In the genomic region with DNA sequence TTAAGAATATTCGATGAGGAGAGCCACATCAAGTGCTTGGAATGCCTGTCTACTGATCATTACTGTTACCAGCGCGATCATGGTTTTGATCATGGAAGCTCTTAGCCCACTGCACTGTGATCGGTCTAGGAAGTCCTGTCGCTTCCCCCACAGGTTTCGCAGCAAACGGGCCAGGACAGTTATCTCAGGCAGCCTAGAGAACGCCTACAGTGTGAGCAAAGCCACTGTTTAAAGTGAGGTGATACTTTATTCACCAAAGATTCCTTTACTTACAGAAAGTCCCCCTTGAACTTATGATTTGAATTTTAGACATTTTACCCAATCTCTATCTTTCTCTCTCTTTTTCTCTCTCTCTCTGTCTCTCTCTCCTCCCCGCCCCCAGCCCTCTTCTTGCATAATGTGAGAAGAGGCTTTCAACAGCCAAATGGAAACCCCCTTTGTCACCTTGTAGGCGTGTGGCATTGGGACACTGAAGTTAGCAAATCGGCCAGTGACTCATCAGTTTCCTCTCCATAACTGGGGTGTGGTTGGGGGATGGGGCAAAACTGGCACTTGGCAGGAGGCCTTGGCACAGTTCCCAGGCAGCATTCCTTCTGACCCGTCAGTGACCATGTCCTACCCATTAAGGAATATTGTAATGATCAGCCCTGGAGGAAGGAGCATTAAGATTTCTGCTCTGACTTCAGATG, we compare ENCODE assay signal across 8 cellular contexts.
DNase-seq lines count a peak whose midpoint lies in the region; ATAC-seq and TF ChIP-seq lines count a peak whose summit lies in the region.

No MANE protein-coding gene starts in this region.

- peak overlapping the region; percentile 91 for H3K27ac Mint-ChIP-seq in activated T-helper 17 cell treated with anti-CD3 and anti-CD28 coated beads, Interleukin-2, amount 50 U/mL, for 72 hours

- no peaks in the 10 kb centered on the region for H3K27me3 Mint-ChIP-seq in activated T-helper 17 cell treated with anti-CD3 and anti-CD28 coated beads, Interleukin-2, amount 50 U/mL, for 72 hours

- peak overlapping the region; percentile 70 for H3K27ac ChIP-seq in upper lobe of right lung

- H3K27me3 ChIP-seq in upper lobe of right lung: no peaks in the 10 kb centered on the region

- peak; percentile 58 for ATAC-seq in GM18870 (IDR thresholded peaks at IDR 0.05; ENCODE audit: unreplicated experiment)
- ATAC-seq in HG03097 (IDR thresholded peaks at IDR 0.05; ENCODE audit: low FRiP score, unreplicated experiment): peak; percentile 51
- ATAC-seq in activated T-helper 17 cell treated with anti-CD3 and anti-CD28 coated beads, Interleukin-2, amount 50 U/mL, for 72 hours (replicated peaks): peak; percentile 87
- ATAC-seq in upper lobe of right lung: peak; percentile 70

- intact Hi-C loops in upper lobe of right lung (cut with DNase I): no loop called here

- H3K36me3 ChIP-seq in upper lobe of right lung: no peaks in the 10 kb centered on the region

- peaks cover 6% of the 10 kb centered on the region for H3K36me3 Mint-ChIP-seq in activated T-helper 17 cell treated with anti-CD3 and anti-CD28 coated beads, Interleukin-2, amount 50 U/mL, for 72 hours (ENCODE audit: low read depth)

- H3K4me3 Mint-ChIP-seq in activated T-helper 17 cell treated with anti-CD3 and anti-CD28 coated beads, Interleukin-2, amount 50 U/mL, for 72 hours: peak overlapping the region; percentile 69

- DNase-seq in AG08395 (ENCODE audit: low spot score): peak; percentile 89
- peak; percentile 72 for DNase-seq in RKO (ENCODE audit: low spot score)
- DNase-seq in fibroblast of villous mesenchyme (ENCODE audit: low read depth): peak; percentile 84
- peak; percentile 60 for DNase-seq in pons (ENCODE audit: low spot score)
- peak; percentile 93 for DNase-seq in upper lobe of right lung

- H3K4me1 ChIP-seq in upper lobe of right lung: peaks cover 74% of the 10 kb centered on the region

- H3K4me3 ChIP-seq in fibroblast of villous mesenchyme (ENCODE audit: low read depth, low read length) (no peak overlapping the region), upper lobe of right lung (no peak overlapping the region)

- no peaks in the 10 kb centered on the region for H3K9me3 ChIP-seq in upper lobe of right lung

- H3K4me1 Mint-ChIP-seq in activated T-helper 17 cell treated with anti-CD3 and anti-CD28 coated beads, Interleukin-2, amount 50 U/mL, for 72 hours: peaks cover 46% of the 10 kb centered on the region

- H3K9me3 Mint-ChIP-seq in activated T-helper 17 cell treated with anti-CD3 and anti-CD28 coated beads, Interleukin-2, amount 50 U/mL, for 72 hours: no peaks in the 10 kb centered on the region

- TF ChIP-seq CTCF in fibroblast of villous mesenchyme (IDR thresholded peaks at IDR 0.05; ENCODE audit: insufficient read depth, low read depth, low read length): no peak
- TF ChIP-seq CTCF in upper lobe of right lung (IDR thresholded peaks at IDR 0.05): no peak
